Comparison of ENCODE assay signal across 10 cellular contexts in genomic region chr12:19382111-19382526, GRCh38. TPM values are rescaled to one million over a fixed set of nuclear protein-coding genes. Genes with fewer than 3 reads are reported as not detected.
DNase-seq lines count a peak whose midpoint lies in the region; ATAC-seq, FAIRE-seq and TF ChIP-seq lines count a peak whose summit lies in the region.
"Had no signal": no experiment of that assay in that cellular context is flagged by ENCODE, and none has a peak within 500 bp of the region (broad histone marks: within the 10 kb centered on the region; RNA-seq: fewer than 3 reads in every experiment).

No MANE protein-coding gene starts in this region.

- intact Hi-C loops in mucosa of descending colon (cut with DNase I, micrococcal nuclease) = no loop called here
- intact Hi-C loops in prostate gland (cut with DNase I) = no loop called here

- TF ChIP-seq CTCF in mucosa of descending colon (IDR thresholded peaks at IDR 0.05) (no peak), prostate gland (IDR thresholded peaks at IDR 0.05) (no peak)

- no peak for DNase-seq in GM12892 (ENCODE audit: insufficient read length)
- DNase-seq in HTR-8/SVneo (ENCODE audit: insufficient read length, low spot score) = peak; percentile 71
- DNase-seq in activated naive CD4-positive, alpha-beta T cell treated with anti-CD3 and anti-CD28 coated beads, Interleukin-2, amount 50 U/mL, for 16 hours = peak; percentile 39
- no peak for DNase-seq in mucosa of descending colon
- DNase-seq in prostate gland (ENCODE audit: low spot score) = no peak
- no peak for DNase-seq in NCI-H1092 (lab: John Stamatoyannopoulos, UW)
- no peak for DNase-seq in GOT3 (lab: John Stamatoyannopoulos, UW)
- DNase-seq: T-cell had no signal

- peak; percentile 44 for FAIRE-seq in GM12892 (lab: Jason Lieb, UNC)
- FAIRE-seq in HTR-8/SVneo (lab: Jason Lieb, UNC) = no peak

- WGBS in prostate gland = 33% methylated on average over 4 of the region's 4 CpGs

- H3K27me3 ChIP-seq in prostate gland (replicated peaks; ENCODE audit: insufficient read depth) = no peaks in the 10 kb centered on the region

- no peak overlapping the region for H3K27ac ChIP-seq in prostate gland
- H3K27ac ChIP-seq: parathyroid adenoma had no signal

- ATAC-seq in GM21737 (IDR thresholded peaks at IDR 0.05; ENCODE audit: unreplicated experiment) = peak; percentile 90
- peak; percentile 36 for ATAC-seq in mucosa of descending colon

- H3K4me3 ChIP-seq in mucosa of descending colon (no peak overlapping the region), prostate gland (no peak overlapping the region)

- H3K9me3 ChIP-seq in mucosa of descending colon (no peaks in the 10 kb centered on the region), prostate gland (no peaks in the 10 kb centered on the region)

- TF ChIP-seq POLR2A in GM12892 (IDR thresholded peaks at IDR 0.05; ENCODE audit: low read depth, low read length) (no peak), prostate gland (IDR thresholded peaks at IDR 0.05) (no peak)

- no peaks in the 10 kb centered on the region for H3K36me3 ChIP-seq in mucosa of descending colon (ENCODE audit: low read depth)
- no peaks in the 10 kb centered on the region for H3K36me3 ChIP-seq in prostate gland

- H3K4me1 ChIP-seq in mucosa of descending colon (ENCODE audit: low read depth) (no peaks in the 10 kb centered on the region), prostate gland (replicated peaks) (no peaks in the 10 kb centered on the region)
- H3K4me1 ChIP-seq: parathyroid adenoma had no signal

RNA-seq across cellular contexts. Expression of gene AEBP2, which starts 57.2 kb away (rescaled TPM):
- 34.3 TPM for polyA plus RNA-seq in GM12892 (2012; ENCODE audit: missing spikeins)
- total RNA-seq in mucosa of descending colon (10 to 100 TPM; 24.4 to 57.2 (median 27.7) TPM), prostate gland (10 to 100 TPM; 29.3 to 51.7 TPM)

Comparison
In these comparisons a context has a peak if more than half of its experiments do, and no peak if none do; other contexts are left out.
1. DNase-seq: peak in HTR-8/SVneo (single experiment) and activated naive CD4-positive, alpha-beta T cell treated with anti-CD3 and anti-CD28 coated beads, Interleukin-2, amount 50 U/mL, for 16 hours (single experiment); none in GM12892 (single experiment), mucosa of descending colon (0 of 3), prostate gland (single experiment), NCI-H1092 (single experiment) and GOT3 (single experiment).